ENCODE assay signal across 17 cellular contexts in the genomic region with DNA sequence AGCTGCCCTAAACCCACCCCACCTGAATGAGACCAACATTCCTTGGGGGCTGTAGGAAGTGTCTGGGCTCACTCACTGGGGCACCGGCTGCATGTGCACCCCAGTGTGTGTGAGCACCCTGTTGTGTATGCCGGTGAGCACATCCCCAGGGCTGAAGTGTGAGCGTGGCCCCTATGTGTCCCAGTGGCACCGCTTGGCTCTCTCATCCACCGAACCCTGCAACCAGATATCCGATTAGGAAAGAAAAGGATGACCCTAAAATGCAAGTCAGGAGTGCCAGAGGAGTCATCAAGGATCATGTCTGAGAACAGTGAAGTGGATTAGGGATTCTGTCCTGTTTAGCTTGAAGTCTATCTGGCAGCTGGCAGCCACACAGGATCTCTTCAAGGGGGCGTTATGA.
DNase-seq lines count a peak whose midpoint lies in the region; ATAC-seq, FAIRE-seq and TF ChIP-seq lines count a peak whose summit lies in the region.
"Had no signal": no experiment of that assay in that cellular context is flagged by ENCODE, and none has a peak within 500 bp of the region (broad histone marks: within the 10 kb centered on the region; RNA-seq: fewer than 3 reads in every experiment).

No MANE protein-coding gene starts in this region.

- intact Hi-C loops in upper lobe of right lung (cut with DNase I) = loop anchor here (5.0 kb wide), 1 partner anchor 123 kb away; no protein-coding TSS in a partner anchor

- H3K36me3 ChIP-seq in bronchial epithelial cell (ENCODE audit: control insufficient read depth, insufficient read depth, low read length) = no peaks in the 10 kb centered on the region
- no peaks in the 10 kb centered on the region for H3K36me3 ChIP-seq in mesodermal cell (ENCODE audit: control insufficient read depth, insufficient read depth, low read length)
- no peaks in the 10 kb centered on the region for H3K36me3 ChIP-seq in upper lobe of right lung
- H3K36me3 ChIP-seq: HAP-1 had no signal

- DNase-seq in NCI-H82 (lab: John Stamatoyannopoulos, UW) = peak; percentile 56
- DNase-seq in NCI-H82 treated with DMSO at 0.1 percent for 48 hours (lab: John Stamatoyannopoulos, UW; ENCODE audit: unreplicated experiment) = no peak
- no peak for DNase-seq in bronchial epithelial cell (ENCODE audit: low read depth)
- DNase-seq in upper lobe of right lung = peak; percentile 51
- no peak for DNase-seq in stimulated activated CD4-positive, alpha-beta T cell treated with anti-CD3 and anti-CD28 coated beads, Interleukin-12 subunit alpha, Interleukin-12 subunit beta, amount 100 ng/mL, for 4 hours
- DNase-seq: DMS79, KG1, NCI-H1105, NCI-H1694, NCI-H2081, NCI-H446 treated with DMSO at 0.1 percent for 48 hours had no signal

- 86 to 90% methylated on average over 7 of the region's 7 CpGs for WGBS in mesodermal cell (ENCODE audit: insufficient coverage in 2 of 2), 2 experiments

- ATAC-seq in upper lobe of right lung = no peak
- no peak for ATAC-seq in GM21423 (IDR thresholded peaks at IDR 0.05; ENCODE audit: unreplicated experiment)
- ATAC-seq in GM18519 (IDR thresholded peaks at IDR 0.05; ENCODE audit: low FRiP score, unreplicated experiment) = no peak
- ATAC-seq: Panc1 had no signal

- H3K9me3 ChIP-seq in mesodermal cell (ENCODE audit: control insufficient read depth, low read length) = peaks cover 4% of the 10 kb centered on the region
- no peaks in the 10 kb centered on the region for H3K9me3 ChIP-seq in upper lobe of right lung
- H3K9me3 ChIP-seq: HAP-1 had no signal

- H3K4me1 ChIP-seq in mesodermal cell (ENCODE audit: control insufficient read depth, insufficient read depth, low read length, poor library complexity, severe bottlenecking) (peaks cover 14% of the 10 kb centered on the region), upper lobe of right lung (peaks cover 31% of the 10 kb centered on the region)

- TF ChIP-seq CTCF in bronchial epithelial cell (IDR thresholded peaks at IDR 0.05; ENCODE audit: insufficient read depth, low read length, severe bottlenecking) (no peak), upper lobe of right lung (IDR thresholded peaks at IDR 0.05) (no peak)

- FAIRE-seq in bronchial epithelial cell (lab: Jason Lieb, UNC) = peak; percentile 47
- FAIRE-seq: D721Med had no signal

- peak overlapping the region; percentile 53 for H3K27ac ChIP-seq in mesodermal cell (ENCODE audit: low read depth, low read length, severe bottlenecking)
- H3K27ac ChIP-seq in upper lobe of right lung = no peak overlapping the region

- H3K27me3 ChIP-seq in bronchial epithelial cell (ENCODE audit: control insufficient read depth, insufficient read depth, low read length) (no peaks in the 10 kb centered on the region), upper lobe of right lung (no peaks in the 10 kb centered on the region)

- no peak overlapping the region for H3K4me3 ChIP-seq in bronchial epithelial cell (ENCODE audit: low read depth, low read length)
- H3K4me3 ChIP-seq in mesodermal cell (ENCODE audit: extremely low read depth, insufficient read depth, low read length, poor library complexity, severe bottlenecking) = no peak overlapping the region
- no peak overlapping the region for H3K4me3 ChIP-seq in upper lobe of right lung
- H3K4me3 ChIP-seq: HAP-1 had no signal

Comparison
In these comparisons a context has a peak if more than half of its experiments do, and no peak if none do; other contexts are left out.
1. DNase-seq: peak in NCI-H82 (single experiment) and upper lobe of right lung (single experiment); none in NCI-H82 treated with DMSO at 0.1 percent for 48 hours (single experiment), bronchial epithelial cell (single experiment) and stimulated activated CD4-positive, alpha-beta T cell treated with anti-CD3 and anti-CD28 coated beads, Interleukin-12 subunit alpha, Interleukin-12 subunit beta, amount 100 ng/mL, for 4 hours (single experiment).